In genomic region chr6:167502471-167502870, GRCh38 we compare ENCODE assay signal across 1 cellular context.
A peak's percentile ranks its signal among the peaks of the same experiment; 100 is the strongest.
TF ChIP-seq lines count a peak whose summit lies in the region.

No MANE protein-coding gene starts in this region.

TF ChIP-seq in HepG2, 621 proteins besides CTCF, POLR2A, EP300 and RAD21 (continued from another document):
- no peak for TF ChIP-seq HMGXB3 (CRISPR knock-in tag; IDR thresholded peaks at IDR 0.05; ENCODE audit: borderline replicate concordance)
- TF ChIP-seq ZBTB25 (CRISPR knock-in tag; IDR thresholded peaks at IDR 0.05) = no peak
- TF ChIP-seq ZNF674 (CRISPR knock-in tag; IDR thresholded peaks at IDR 0.05; ENCODE audit: low read depth) = no peak
- TF ChIP-seq, protein P1, sequence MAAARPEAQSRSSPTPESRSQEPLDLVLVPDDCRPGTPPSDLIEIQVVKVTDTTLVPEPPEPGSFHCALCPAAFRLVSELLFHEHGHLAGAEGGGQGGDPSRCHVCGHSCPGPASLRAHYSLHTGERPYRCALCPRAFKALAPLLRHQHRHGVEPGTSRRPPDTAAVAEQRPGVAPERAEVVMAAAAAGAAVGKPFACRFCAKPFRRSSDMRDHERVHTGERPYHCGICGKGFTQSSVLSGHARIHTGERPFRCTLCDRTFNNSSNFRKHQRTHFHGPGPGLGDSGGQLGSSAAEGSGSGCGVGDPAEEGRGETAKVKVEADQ (CRISPR knock-in tag; IDR thresholded peaks at IDR 0.05; ENCODE audit: borderline replicate concordance) = no peak
- TF ChIP-seq, protein P2, sequence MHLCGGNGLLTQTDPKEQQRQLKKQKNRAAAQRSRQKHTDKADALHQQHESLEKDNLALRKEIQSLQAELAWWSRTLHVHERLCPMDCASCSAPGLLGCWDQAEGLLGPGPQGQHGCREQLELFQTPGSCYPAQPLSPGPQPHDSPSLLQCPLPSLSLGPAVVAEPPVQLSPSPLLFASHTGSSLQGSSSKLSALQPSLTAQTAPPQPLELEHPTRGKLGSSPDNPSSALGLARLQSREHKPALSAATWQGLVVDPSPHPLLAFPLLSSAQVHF (CRISPR knock-in tag; IDR thresholded peaks at IDR 0.05) = no peak
- TF ChIP-seq ZNF256 (CRISPR knock-in tag; conservative IDR thresholded peaks at IDR 0.05) = no peak
- TF ChIP-seq ZBTB42 (CRISPR knock-in tag; IDR thresholded peaks at IDR 0.05) = 0 out of 2 replicates have a peak, but pooled peaks have one; percentile 0
- 0 out of 2 replicates have a peak, but pooled peaks have one; percentile 12 for TF ChIP-seq MZF1 (CRISPR knock-in tag; IDR thresholded peaks at IDR 0.05; ENCODE audit: borderline replicate concordance)
- TF ChIP-seq MLLT10 (CRISPR knock-in tag; IDR thresholded peaks at IDR 0.05) = no peak
- no peak for TF ChIP-seq FOXK2 (IDR thresholded peaks at IDR 0.05)
- TF ChIP-seq ZBTB33 (CRISPR knock-in tag; IDR thresholded peaks at IDR 0.05) = no peak
